In genomic region chr7:92266415-92267241, GRCh38 we compare ENCODE assay signal across 2 cellular contexts.
TF ChIP-seq lines count a peak whose summit lies in the region.

No MANE protein-coding gene starts in this region.

TF ChIP-seq in HCT116, 20 proteins besides CTCF, POLR2A, EP300 and RAD21:
- TF ChIP-seq EZH2phosphoT487 (IDR thresholded peaks at IDR 0.05; ENCODE audit: borderline replicate concordance) (no peak), POLR2AphosphoS5 (IDR thresholded peaks at IDR 0.05; ENCODE audit: low read depth, low read length) (no peak), FOSL1 (IDR thresholded peaks at IDR 0.05; ENCODE audit: low read depth) (no peak), TCF7L2 (IDR thresholded peaks at IDR 0.05; ENCODE audit: borderline replicate concordance, extremely low read depth, insufficient read depth, insufficient read length) (no peak), SP1 (IDR thresholded peaks at IDR 0.05; ENCODE audit: low read depth) (no peak)
TF ChIP-seq in HCT116: peak in this region for 0.

TF ChIP-seq in K562, 482 proteins besides CTCF, POLR2A, EP300 and RAD21:
- TF ChIP-seq PRPF4 (IDR thresholded peaks at IDR 0.05; ENCODE audit: insufficient read depth, low read depth, low read length, poor library complexity, severe bottlenecking) (no peak), MTA2 (IDR thresholded peaks at IDR 0.05; ENCODE audit: low read depth) (no peak), RREB1 (CRISPR knock-in tag; IDR thresholded peaks at IDR 0.05) (no peak), SAFB2 (IDR thresholded peaks at IDR 0.05; ENCODE audit: borderline replicate concordance, low read depth, low read length, severe bottlenecking) (no peak), ZBTB9 (CRISPR knock-in tag; IDR thresholded peaks at IDR 0.05) (no peak), SNRNP70 (optimal IDR thresholded peaks at IDR 0.05; ENCODE audit: low read depth, low read length) (no peak), XRCC3 (IDR thresholded peaks at IDR 0.05) (no peak), FOXP1 (CRISPR knock-in tag; IDR thresholded peaks at IDR 0.05) (no peak)
- TF ChIP-seq, protein P1, sequence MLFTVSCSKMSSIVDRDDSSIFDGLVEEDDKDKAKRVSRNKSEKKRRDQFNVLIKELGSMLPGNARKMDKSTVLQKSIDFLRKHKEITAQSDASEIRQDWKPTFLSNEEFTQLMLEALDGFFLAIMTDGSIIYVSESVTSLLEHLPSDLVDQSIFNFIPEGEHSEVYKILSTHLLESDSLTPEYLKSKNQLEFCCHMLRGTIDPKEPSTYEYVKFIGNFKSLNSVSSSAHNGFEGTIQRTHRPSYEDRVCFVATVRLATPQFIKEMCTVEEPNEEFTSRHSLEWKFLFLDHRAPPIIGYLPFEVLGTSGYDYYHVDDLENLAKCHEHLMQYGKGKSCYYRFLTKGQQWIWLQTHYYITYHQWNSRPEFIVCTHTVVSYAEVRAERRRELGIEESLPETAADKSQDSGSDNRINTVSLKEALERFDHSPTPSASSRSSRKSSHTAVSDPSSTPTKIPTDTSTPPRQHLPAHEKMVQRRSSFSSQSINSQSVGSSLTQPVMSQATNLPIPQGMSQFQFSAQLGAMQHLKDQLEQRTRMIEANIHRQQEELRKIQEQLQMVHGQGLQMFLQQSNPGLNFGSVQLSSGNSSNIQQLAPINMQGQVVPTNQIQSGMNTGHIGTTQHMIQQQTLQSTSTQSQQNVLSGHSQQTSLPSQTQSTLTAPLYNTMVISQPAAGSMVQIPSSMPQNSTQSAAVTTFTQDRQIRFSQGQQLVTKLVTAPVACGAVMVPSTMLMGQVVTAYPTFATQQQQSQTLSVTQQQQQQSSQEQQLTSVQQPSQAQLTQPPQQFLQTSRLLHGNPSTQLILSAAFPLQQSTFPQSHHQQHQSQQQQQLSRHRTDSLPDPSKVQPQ (CRISPR knock-in tag; IDR thresholded peaks at IDR 0.05; ENCODE audit: borderline replicate concordance): no peak
